Comparison of ENCODE assay signal across 8 cellular contexts in the genomic region with DNA sequence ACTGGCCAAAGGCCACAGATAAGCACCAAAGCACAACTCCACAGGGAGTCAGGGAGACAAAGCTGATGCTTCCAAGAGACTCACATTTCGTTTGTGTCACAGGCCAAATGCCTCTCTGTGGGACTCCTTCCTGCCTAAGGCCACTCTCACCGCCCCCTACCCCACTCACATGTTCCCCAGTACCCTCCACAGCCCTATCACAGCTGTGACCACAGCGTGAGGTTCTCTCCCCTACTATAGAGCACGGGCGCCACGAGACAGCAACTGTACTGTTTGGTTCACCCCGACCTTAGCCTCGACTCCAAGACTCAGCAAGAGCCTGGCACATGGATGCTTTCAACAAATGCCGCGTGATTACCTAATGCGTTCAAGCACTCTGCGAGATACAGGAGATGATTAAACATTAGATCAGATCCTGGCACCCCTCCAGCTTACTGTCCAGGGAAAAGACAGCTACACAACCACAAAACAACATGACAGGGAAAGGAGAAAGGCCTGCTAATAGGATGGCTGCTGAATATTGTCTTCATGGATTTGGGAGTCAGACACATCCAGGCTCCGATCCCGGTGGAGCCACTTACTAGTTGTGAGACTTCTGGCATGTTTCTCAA.
DNase-seq lines count a peak whose midpoint lies in the region; ATAC-seq, FAIRE-seq and TF ChIP-seq lines count a peak whose summit lies in the region.

No MANE protein-coding gene starts in this region.

- H3K9me1 ChIP-seq in K562 (ENCODE audit: control insufficient read depth, insufficient read depth, low read length): no peaks in the 10 kb centered on the region

- H3K27me3 Mint-ChIP-seq in CD8-positive, alpha-beta memory T cell: peaks cover 0 to 3% of the 10 kb centered on the region in 2 donors
- no peaks in the 10 kb centered on the region for H3K27me3 Mint-ChIP-seq in effector memory CD8-positive, alpha-beta T cell

- in situ Hi-C loops in K562 (cut with MboI): no loop called here

- BruUV-seq in K562 (replicated peaks; lab: Mats Ljungman, UMichigan): no TSS peak

- H4K20me1 ChIP-seq in BLaER1: peaks cover 12% of the 10 kb centered on the region; the same call in 1 of the 2 replicates
- H4K20me1 ChIP-seq in K562 (replicated peaks; ENCODE audit: control insufficient read depth, insufficient read depth, low read length): no peaks in the 10 kb centered on the region

- no peak for TF ChIP-seq EP300 in K562 (IDR thresholded peaks at IDR 0.05; ENCODE audit: low read length)

- peaks cover 9 to 12% (median 11%) of the 10 kb centered on the region in 3 donors for H3K36me3 Mint-ChIP-seq in CD8-positive, alpha-beta memory T cell
- peaks cover 5% of the 10 kb centered on the region for H3K36me3 Mint-ChIP-seq in effector memory CD8-positive, alpha-beta T cell (ENCODE audit: insufficient read depth)

- TF ChIP-seq RAD21 in K562 (CRISPR knock-in tag; conservative IDR thresholded peaks at IDR 0.05 in 1 of 2, IDR thresholded peaks at IDR 0.05 in 1 of 2): no peak

- H3K27ac ChIP-seq in BLaER1: peak overlapping the region; percentile 27; the same call in 1 of the 2 replicates
- H3K27ac ChIP-seq in K562 (ENCODE audit: extremely low read depth, low read depth, low read length): no peak overlapping the region
- no peak overlapping the region for H3K27ac ChIP-seq in left lung
- H3K27ac ChIP-seq in CD8-positive, alpha-beta memory T cell (ENCODE audit: low read depth, low read length): no peak overlapping the region

- H3K79me2 ChIP-seq in K562 (ENCODE audit: control insufficient read depth, insufficient read depth, low read length): no peaks in the 10 kb centered on the region

- WGBS in K562 (ENCODE audit: insufficient coverage, low coverage, missing lambda C conversion rate): 66% methylated on average over 14 of the region's 14 CpGs

- H2AFZ ChIP-seq in K562 (ENCODE audit: low read depth, low read length): peak overlapping the region; percentile 32; the same call in 1 of the 2 replicates

- peaks cover 42% of the 10 kb centered on the region for H3K4me1 ChIP-seq in BLaER1
- peaks cover 21 to 27% of the 10 kb centered on the region in 2 experiments; a peak in 4 of 5 replicates for H3K4me1 ChIP-seq in K562 (replicated peaks in 1 of 2; ENCODE audit: control insufficient read depth in 2 of 2, insufficient read depth in 2 of 2, low read length in 2 of 2)
- no peaks in the 10 kb centered on the region for H3K4me1 ChIP-seq in left lung
- no peaks in the 10 kb centered on the region for H3K4me1 ChIP-seq in CD8-positive, alpha-beta memory T cell (ENCODE audit: insufficient read depth, low read length)

- H3K4me1 Mint-ChIP-seq in CD8-positive, alpha-beta memory T cell: peaks cover 0 to 6% (median 0%) of the 10 kb centered on the region in 3 donors
- H3K4me1 Mint-ChIP-seq in effector memory CD8-positive, alpha-beta T cell (ENCODE audit: low read depth in 2 of 2): peaks cover 16 to 19% of the 10 kb centered on the region in 2 donors

- H3K36me3 ChIP-seq in BLaER1: peaks cover 30% of the 10 kb centered on the region
- no peaks in the 10 kb centered on the region; the same call in 2 of the 3 replicates for H3K36me3 ChIP-seq in K562 (ENCODE audit: control insufficient read depth, insufficient read depth, low read length)
- peaks cover 0 to 29% of the 10 kb centered on the region in 2 donors for H3K36me3 ChIP-seq in left lung
- no peaks in the 10 kb centered on the region for H3K36me3 ChIP-seq in CD8-positive, alpha-beta memory T cell (ENCODE audit: insufficient read depth, low read length)

- H3K27me3 ChIP-seq in BLaER1 (no peaks in the 10 kb centered on the region), K562 (ENCODE audit: control insufficient read depth in 2 of 2, insufficient read depth in 2 of 2, low read length in 2 of 2) (0 out of 5 replicates have a peak, but pooled peaks cover 0 to 10% of the 10 kb centered on the region in 2 experiments), left lung (no peaks in the 10 kb centered on the region)
- no peaks in the 10 kb centered on the region for H3K27me3 ChIP-seq in CD8-positive, alpha-beta memory T cell (ENCODE audit: insufficient read depth, low read length, poor library complexity, severe bottlenecking)

- H3K4me3 ChIP-seq in BLaER1 (no peak overlapping the region), K562 (no peak overlapping the region), left lung (no peak overlapping the region)
- no peak overlapping the region for H3K4me3 ChIP-seq in CD8-positive, alpha-beta memory T cell (ENCODE audit: low read length)

- H3K27ac Mint-ChIP-seq in CD8-positive, alpha-beta memory T cell: peak overlapping the region in 1 of 8 donors; percentile 27
- peak overlapping the region in 1 of 2 donors; percentile 6 for H3K27ac Mint-ChIP-seq in effector memory CD8-positive, alpha-beta T cell

- POLR2A ChIA-PET in K562 (lab: Yijun Ruan, JAX): interaction anchor here (1.0 to 2.9 kb wide), 3 partner anchors 10 to 108 kb away, joined by 3 to 10 read pairs (median 4); no protein-coding TSS in a partner anchor
- POLR2A ChIA-PET in CD8-positive, alpha-beta memory T cell (lab: Charles Lee): no interaction called here

- peaks cover 0 to 3% (median 3%) of the 10 kb centered on the region in 5 donors for H3K9me3 Mint-ChIP-seq in CD8-positive, alpha-beta memory T cell
- H3K9me3 Mint-ChIP-seq in effector memory CD8-positive, alpha-beta T cell: no peaks in the 10 kb centered on the region

- no peak for TF ChIP-seq POLR2A in K562 (conservative IDR thresholded peaks at IDR 0.05)

- CTCF ChIA-PET in K562 (lab: Yijun Ruan, JAX; ENCODE audit: low intra/inter-chr PET ratio): no interaction called here
- CTCF ChIA-PET in CD8-positive, alpha-beta memory T cell (lab: Charles Lee): no interaction called here

- ATAC-seq in K562 (no peak), left lung (peak; percentile 23), HG02623 (IDR thresholded peaks at IDR 0.05; ENCODE audit: unreplicated experiment) (no peak)
- ATAC-seq in effector memory CD8-positive, alpha-beta T cell (replicated peaks): no peak

- TF ChIP-seq CTCF in K562 (IDR thresholded peaks at IDR 0.05 in 2 of 3, conservative IDR thresholded peaks at IDR 0.05 in 1 of 3; ENCODE audit: insufficient read depth in 2 of 3, low read depth in 1 of 3, low read length in 3 of 3): no peak
- TF ChIP-seq CTCF in left lung (IDR thresholded peaks at IDR 0.05): no peak

- H3K4me2 ChIP-seq in BLaER1 (peak overlapping the region; percentile 83; the same call in 1 of the 2 replicates), K562 (ENCODE audit: insufficient read depth, low read length) (no peak overlapping the region)

- no peaks in the 10 kb centered on the region for H3K9me3 ChIP-seq in BLaER1
- 0 out of 2 replicates have a peak, but pooled peaks cover 7% of the 10 kb centered on the region for H3K9me3 ChIP-seq in K562 (replicated peaks; ENCODE audit: control insufficient read depth, insufficient read depth, low read depth, low read length)
- peaks cover 0 to 1% of the 10 kb centered on the region in 2 donors for H3K9me3 ChIP-seq in left lung
- no peaks in the 10 kb centered on the region for H3K9me3 ChIP-seq in CD8-positive, alpha-beta memory T cell (ENCODE audit: low read length)

- no peak overlapping the region for H3K4me3 Mint-ChIP-seq in CD8-positive, alpha-beta memory T cell
- no peak overlapping the region for H3K4me3 Mint-ChIP-seq in effector memory CD8-positive, alpha-beta T cell

- FAIRE-seq in K562 (lab: Jason Lieb, UNC): no peak

- intact Hi-C loops in K562 (cut with micrococcal nuclease): loop anchor here (5.0 kb wide), 1 partner anchor 176 kb away; the partner anchor contains the start of gene MAP3K4
- intact Hi-C loops in left lung (cut with DNase I): no loop called here

- DNase-seq in NCI-H1105 treated with DMSO at 0.1 percent for 48 hours (lab: John Stamatoyannopoulos, UW) (peak; percentile 62), K562 (ENCODE audit: extremely low read depth in 1 of 4, low spot score in 3 of 4) (peak in 1 of 4 experiments; percentile 33), left lung (no peak), NCI-H187 treated with DMSO at 0.1 percent for 48 hours (lab: John Stamatoyannopoulos, UW) (no peak)
- no peak for DNase-seq in CD8-positive, alpha-beta memory T cell
- DNase-seq in effector memory CD8-positive, alpha-beta T cell: no peak

- no peak overlapping the region for H3K9ac ChIP-seq in BLaER1
- H3K9ac ChIP-seq in K562 (ENCODE audit: insufficient read depth in 1 of 2, low read depth in 2 of 2, low read length in 2 of 2): peak overlapping the region in 1 of 2 experiments; percentile 59; a peak in 1 of 4 replicates

TF ChIP-seq in K562, 482 proteins besides CTCF, POLR2A, EP300 and RAD21 (continues in another document):
- TF ChIP-seq, protein P1, sequence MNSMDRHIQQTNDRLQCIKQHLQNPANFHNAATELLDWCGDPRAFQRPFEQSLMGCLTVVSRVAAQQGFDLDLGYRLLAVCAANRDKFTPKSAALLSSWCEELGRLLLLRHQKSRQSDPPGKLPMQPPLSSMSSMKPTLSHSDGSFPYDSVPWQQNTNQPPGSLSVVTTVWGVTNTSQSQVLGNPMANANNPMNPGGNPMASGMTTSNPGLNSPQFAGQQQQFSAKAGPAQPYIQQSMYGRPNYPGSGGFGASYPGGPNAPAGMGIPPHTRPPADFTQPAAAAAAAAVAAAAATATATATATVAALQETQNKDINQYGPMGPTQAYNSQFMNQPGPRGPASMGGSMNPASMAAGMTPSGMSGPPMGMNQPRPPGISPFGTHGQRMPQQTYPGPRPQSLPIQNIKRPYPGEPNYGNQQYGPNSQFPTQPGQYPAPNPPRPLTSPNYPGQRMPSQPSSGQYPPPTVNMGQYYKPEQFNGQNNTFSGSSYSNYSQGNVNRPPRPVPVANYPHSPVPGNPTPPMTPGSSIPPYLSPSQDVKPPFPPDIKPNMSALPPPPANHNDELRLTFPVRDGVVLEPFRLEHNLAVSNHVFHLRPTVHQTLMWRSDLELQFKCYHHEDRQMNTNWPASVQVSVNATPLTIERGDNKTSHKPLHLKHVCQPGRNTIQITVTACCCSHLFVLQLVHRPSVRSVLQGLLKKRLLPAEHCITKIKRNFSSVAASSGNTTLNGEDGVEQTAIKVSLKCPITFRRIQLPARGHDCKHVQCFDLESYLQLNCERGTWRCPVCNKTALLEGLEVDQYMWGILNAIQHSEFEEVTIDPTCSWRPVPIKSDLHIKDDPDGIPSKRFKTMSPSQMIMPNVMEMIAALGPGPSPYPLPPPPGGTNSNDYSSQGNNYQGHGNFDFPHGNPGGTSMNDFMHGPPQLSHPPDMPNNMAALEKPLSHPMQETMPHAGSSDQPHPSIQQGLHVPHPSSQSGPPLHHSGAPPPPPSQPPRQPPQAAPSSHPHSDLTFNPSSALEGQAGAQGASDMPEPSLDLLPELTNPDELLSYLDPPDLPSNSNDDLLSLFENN (IDR thresholded peaks at IDR 0.05; ENCODE audit: low read depth in 2 of 2, low read length in 2 of 2): no peak
